ENCODE assay signal across 8 cellular contexts in the genomic region with DNA sequence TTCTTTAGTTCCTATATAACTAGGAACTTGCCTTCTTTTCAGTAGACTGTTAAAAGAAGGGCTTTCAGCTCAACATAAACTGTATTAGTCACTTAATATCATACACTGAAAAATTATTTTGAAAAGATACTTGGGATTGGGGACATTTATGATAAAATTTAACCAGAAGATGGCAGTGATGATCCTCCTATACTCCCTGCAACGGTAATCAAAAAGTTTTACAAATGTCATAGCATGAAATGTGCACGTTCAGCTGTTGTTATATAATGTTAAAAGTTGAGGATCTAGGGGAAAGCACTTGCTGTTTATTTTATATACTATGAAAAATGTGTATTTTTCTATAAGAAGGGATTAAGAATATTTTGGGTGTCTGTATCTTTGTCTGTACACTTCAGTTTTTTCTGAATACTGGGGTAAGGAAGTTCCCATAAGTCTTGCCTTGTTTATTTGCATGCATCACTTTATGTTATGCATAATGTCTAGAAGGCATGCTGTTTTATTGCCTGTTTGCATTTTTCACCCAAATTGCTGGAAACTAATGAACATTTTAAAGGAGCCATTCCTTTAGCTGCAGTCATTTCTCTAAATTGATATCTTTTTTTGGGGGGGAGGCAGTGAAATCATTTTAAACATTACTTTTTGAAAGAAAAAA. TPM values are rescaled to one million over a fixed set of nuclear protein-coding genes. Genes with fewer than 3 reads are reported as not detected.
DNase-seq lines count a peak whose midpoint lies in the region; ATAC-seq, FAIRE-seq and TF ChIP-seq lines count a peak whose summit lies in the region.

No MANE protein-coding gene starts in this region.

- H3K27ac ChIP-seq in DOHH2 (ENCODE audit: low read depth, low read length) (no peak overlapping the region), IMR-90 (ENCODE audit: insufficient read depth, low read length) (no peak overlapping the region), VCaP (peak overlapping the region; percentile 56; the same call in 1 of the 2 replicates), HepG2 (ENCODE audit: extremely low read length, insufficient read depth, low read length) (no peak overlapping the region), WERI-Rb-1 (no peak overlapping the region)

- H4K91ac ChIP-seq in IMR-90 (ENCODE audit: insufficient read depth, low read depth, low read length), result no peak overlapping the region

- H3K27me3 ChIP-seq in DOHH2 (ENCODE audit: control insufficient read depth, low read length) (no peaks in the 10 kb centered on the region), IMR-90 (ENCODE audit: control insufficient read depth, insufficient read depth, low read length) (no peaks in the 10 kb centered on the region), HepG2 (ENCODE audit: control insufficient read depth in 1 of 2, insufficient read depth in 2 of 2, low read length in 2 of 2) (no peaks in the 10 kb centered on the region), WERI-Rb-1 (ENCODE audit: insufficient read depth, low read depth, severe bottlenecking) (no peaks in the 10 kb centered on the region)

- TF ChIP-seq CTCF in DOHH2 (IDR thresholded peaks at IDR 0.05; ENCODE audit: low read depth, low read length, poor library complexity, severe bottlenecking) (peak; percentile 46), IMR-90 (conservative IDR thresholded peaks at IDR 0.05; ENCODE audit: low read depth, low read length) (peak; percentile 51), VCaP (conservative IDR thresholded peaks at IDR 0.05) (peak; percentile 73), HepG2 (CRISPR knock-in tag; IDR thresholded peaks at IDR 0.05) (peak; percentile 65), WERI-Rb-1 (IDR thresholded peaks at IDR 0.05; ENCODE audit: low read depth, low read length) (no peak)

- H2BK120ac ChIP-seq in IMR-90 (ENCODE audit: low read depth, low read length), result no peak overlapping the region

- H2AK5ac ChIP-seq in IMR-90 (ENCODE audit: low read depth, low read length), result no peak overlapping the region

- H3K23ac ChIP-seq in IMR-90 (ENCODE audit: low read depth, low read length), result no peak overlapping the region

- H4K20me1 ChIP-seq in DOHH2 (ENCODE audit: control insufficient read depth, insufficient read depth, low read depth, low read length), result no peaks in the 10 kb centered on the region
- H4K20me1 ChIP-seq in IMR-90 (ENCODE audit: insufficient read depth, low read length), result peaks cover 22% of the 10 kb centered on the region; the same call in 1 of the 2 replicates
- H4K20me1 ChIP-seq in HepG2 (ENCODE audit: insufficient read depth, low read length), result 0 out of 2 replicates have a peak, but pooled peaks cover 2% of the 10 kb centered on the region

- no peak overlapping the region for H3K4me3 ChIP-seq in DOHH2 (ENCODE audit: low read length)
- H3K4me3 ChIP-seq in IMR-90 (ENCODE audit: insufficient read depth, low read depth, low read length), result no peak overlapping the region
- no peak overlapping the region for H3K4me3 ChIP-seq in HepG2 (replicated peaks in 1 of 3; ENCODE audit: insufficient read depth in 1 of 3, low read depth in 2 of 3, low read length in 3 of 3)
- no peak overlapping the region for H3K4me3 ChIP-seq in WERI-Rb-1 (ENCODE audit: low read depth, low read length)

- H3K4ac ChIP-seq in IMR-90 (ENCODE audit: low read depth, low read length), result no peak overlapping the region

- DNase-seq in IMR-90 (peak; percentile 46), HepG2 (ENCODE audit: low spot score) (peak; percentile 34), WERI-Rb-1 (no peak), Ammon's horn (ENCODE audit: low spot score) (no peak), OCI-M2 (lab: John Stamatoyannopoulos, UW; ENCODE audit: unreplicated experiment) (no peak)
- no peak for DNase-seq in stimulated activated CD4-positive, alpha-beta T cell treated with anti-CD3 and anti-CD28 coated beads, Interleukin-2, amount 100 ng/mL, for 24 hours

- H3K9me2 ChIP-seq in DOHH2 (replicated peaks; ENCODE audit: control insufficient read depth, low read length), result no peaks in the 10 kb centered on the region

- H3K9ac ChIP-seq in IMR-90 (ENCODE audit: low read depth, low read length) (no peak overlapping the region), HepG2 (ENCODE audit: insufficient read depth, low read depth, low read length) (no peak overlapping the region)

- no peak overlapping the region for H2BK15ac ChIP-seq in IMR-90 (ENCODE audit: low read depth, low read length)

- dilution Hi-C loops in IMR-90 (cut with HindIII; ENCODE audit: low sequenced_read_pairs, unreplicated experiment), result no loop called here

- H3K79me2 ChIP-seq in DOHH2 (ENCODE audit: control insufficient read depth, low read length) (no peaks in the 10 kb centered on the region), HepG2 (ENCODE audit: insufficient read depth, low read length) (no peaks in the 10 kb centered on the region)

- TF ChIP-seq EP300 in HepG2 (IDR thresholded peaks at IDR 0.05; ENCODE audit: low read depth in 2 of 2, low read length in 2 of 2) (no peak), HepG2 (CRISPR knock-in tag; IDR thresholded peaks at IDR 0.05; ENCODE audit: borderline replicate concordance) (no peak)

- H3K4me2 ChIP-seq in DOHH2 (ENCODE audit: low read length) (peak overlapping the region; percentile 20; the same call in 1 of the 2 replicates), IMR-90 (ENCODE audit: low read depth, low read length) (no peak overlapping the region), HepG2 (ENCODE audit: low read depth, low read length) (no peak overlapping the region)

- H2AFZ ChIP-seq in IMR-90 (replicated peaks; ENCODE audit: low read length, poor library complexity) (no peak overlapping the region), HepG2 (ENCODE audit: low read length) (no peak overlapping the region)

- H3K18ac ChIP-seq in IMR-90 (ENCODE audit: low read depth, low read length), result no peak overlapping the region

- no peak overlapping the region for H2BK5ac ChIP-seq in IMR-90 (ENCODE audit: low read depth, low read length, poor library complexity, severe bottlenecking)

- H3K36me3 ChIP-seq in DOHH2 (ENCODE audit: control insufficient read depth, low read length) (peaks cover 8% of the 10 kb centered on the region), IMR-90 (ENCODE audit: control insufficient read depth, insufficient read depth, low read length) (peaks cover 11% of the 10 kb centered on the region), HepG2 (replicated peaks in 1 of 2; ENCODE audit: control insufficient read depth in 1 of 2, insufficient read depth in 2 of 2, low read length in 2 of 2) (peaks cover 7 to 12% of the 10 kb centered on the region in 2 experiments), WERI-Rb-1 (peaks cover 3% of the 10 kb centered on the region)

- CTCF ChIA-PET in IMR-90 (lab: Yijun Ruan, JAX), result interaction anchor here (0.5 to 3.3 kb wide), 8 partner anchors 9 to 763 kb away, joined by 3 to 9 read pairs (median 4); partner anchors contain the start of gene DYNC1I2
- CTCF ChIA-PET in HepG2 (lab: Yijun Ruan, JAX; ENCODE audit: low intra/inter-chr PET ratio, low total read pairs), result interaction anchor here (1.1 to 5.6 kb wide), 6 partner anchors 216 to 407 kb away, joined by 3 to 52 read pairs (median 7); partner anchors contain the start of genes DLX2 and HAT1

- BruUV-seq in IMR-90 (replicated peaks; lab: Mats Ljungman, UMichigan), result no TSS peak
- no TSS peak for BruUV-seq in HepG2 (replicated peaks; lab: Mats Ljungman, UMichigan)

- intact Hi-C loops in IMR-90 (cut with micrococcal nuclease), result loop anchor here (1.0 to 10.0 kb wide), 3 partner anchors 107 to 731 kb away; no protein-coding TSS in a partner anchor
- intact Hi-C loops in HepG2 (cut with micrococcal nuclease; ENCODE audit: unreplicated experiment), result loop anchor here (1.0 to 10.0 kb wide), 6 partner anchors 101 to 759 kb away; partner anchors contain the start of gene SLC25A12

- H3K9me3 ChIP-seq in DOHH2 (ENCODE audit: control insufficient read depth, insufficient read depth, low read length) (no peaks in the 10 kb centered on the region), IMR-90 (ENCODE audit: control insufficient read depth, insufficient read depth, low read length) (no peaks in the 10 kb centered on the region), HepG2 (ENCODE audit: low read length) (no peaks in the 10 kb centered on the region), WERI-Rb-1 (ENCODE audit: severe bottlenecking) (no peaks in the 10 kb centered on the region)

- peaks cover 7% of the 10 kb centered on the region; the same call in 1 of the 2 replicates for H3F3A ChIP-seq in DOHH2 (ENCODE audit: control insufficient read depth, insufficient read depth)

- H3K4me1 ChIP-seq in DOHH2 (ENCODE audit: control insufficient read depth, low read length), result peaks cover 7% of the 10 kb centered on the region
- peaks cover 5% of the 10 kb centered on the region for H3K4me1 ChIP-seq in IMR-90 (ENCODE audit: control insufficient read depth, insufficient read depth, low read length)
- peaks cover 8% of the 10 kb centered on the region; the same call in 1 of the 2 replicates for H3K4me1 ChIP-seq in HepG2 (ENCODE audit: insufficient read depth, low read length)

- peaks cover 6 to 46% of the 10 kb centered on the region in 2 experiments for H3K79me1 ChIP-seq in IMR-90 (ENCODE audit: low read depth in 1 of 2, low read length in 2 of 2)

- no CpG with 5 or more reads among the region's 2 CpGs for WGBS in IMR-90 (ENCODE audit: extremely low coverage in 2 of 2, insufficient read length in 1 of 2), 2 experiments
- 36% methylated on average over 2 of the region's 2 CpGs for WGBS in HepG2 (ENCODE audit: low lambda C conversion rate)

- in situ Hi-C loops in IMR-90 (cut with MboI; ENCODE audit: low sequenced_read_pairs), result loop anchor here (25.0 kb wide), 1 partner anchor 756 kb away; no protein-coding TSS in a partner anchor
- in situ Hi-C loops in HepG2 (cut with HindIII; ENCODE audit: extremely low pct_ligation_motif_present, low pct_unique_long_range_greater_than_20kb), result loop anchor here (5.0 kb wide), 1 partner anchor 236 kb away; no protein-coding TSS in a partner anchor

- H3K56ac ChIP-seq in IMR-90 (ENCODE audit: extremely low read depth, insufficient read depth, low read length), result no peak overlapping the region

- ATAC-seq in IMR-90 (ENCODE audit: low read depth), result peak; percentile 50; the same call in 1 of the 2 replicates
- no peak for ATAC-seq in HepG2

- H2AK9ac ChIP-seq in IMR-90 (replicated peaks; ENCODE audit: low read depth, low read length, poor library complexity), result no peak overlapping the region

- TF ChIP-seq POLR2A in IMR-90 (IDR thresholded peaks at IDR 0.05; ENCODE audit: low read depth, low read length) (no peak), HepG2 (IDR thresholded peaks at IDR 0.05; ENCODE audit: insufficient read depth in 1 of 2, low read depth in 2 of 2, low read length in 2 of 2) (no peak)

- H3K9me1 ChIP-seq in IMR-90 (ENCODE audit: insufficient read depth, low read length), result no peaks in the 10 kb centered on the region

- no peak overlapping the region for H3K14ac ChIP-seq in IMR-90 (replicated peaks; ENCODE audit: low read depth, low read length)

- FAIRE-seq in HepG2 (lab: Jason Lieb, UNC), result no peak

- no peak overlapping the region for H2BK20ac ChIP-seq in IMR-90 (ENCODE audit: low read depth, low read length)

- no peak overlapping the region for H4K8ac ChIP-seq in IMR-90 (ENCODE audit: low read depth in 2 of 2, low read length in 2 of 2)

- POLR2A ChIA-PET in IMR-90 (lab: Charles Lee; ENCODE audit: unreplicated experiment), result no interaction called here
- POLR2A ChIA-PET in HepG2 (lab: Yijun Ruan, JAX), result interaction anchor here (1.8 kb wide), 1 partner anchor 396 kb away, joined by 7 read pairs; the partner anchor contains the start of gene DLX2

- TF ChIP-seq RAD21 in IMR-90 (IDR thresholded peaks at IDR 0.05; ENCODE audit: low read length) (peak; percentile 60), HepG2 (CRISPR knock-in tag; IDR thresholded peaks at IDR 0.05) (peak; percentile 53; the same call in 1 of the 2 replicates)

- no peak overlapping the region for H4K5ac ChIP-seq in IMR-90 (ENCODE audit: low read depth, low read length)

RNA-seq across cellular contexts. Expression of gene DYNC1I2, which starts 19.0 kb away (rescaled TPM):
- 114 and 140 TPM in 2 replicates for total RNA-seq in IMR-90 (2012; rRNA removed)
- 95.5 and 110 TPM in 2 replicates for polyA plus RNA-seq in IMR-90 (2012; rRNA removed)
- polyA plus RNA-seq in IMR-90 (2012; cell fraction: cytosol; rRNA removed), result 28.9 and 45.4 TPM in 2 replicates
- polyA plus RNA-seq in IMR-90 (2012; cell fraction: nucleus; rRNA removed; ENCODE audit: low replicate concordance), result 9.3 and 66.4 TPM in 2 replicates
- total RNA-seq in HepG2 (2016; rRNA removed; fragmentation: Illumina TruSeq; extraction: Trizol), result 84.0 and 125 TPM in 2 replicates
- total RNA-seq in HepG2 (2016; cell fraction: cytosol; rRNA removed; fragmentation: Illumina TruSeq; extraction: Trizol; ENCODE audit: low read depth), result 11.5 and 11.7 TPM in 2 replicates
- 85.6 and 121 TPM in 2 replicates for total RNA-seq in HepG2 (2016; cell fraction: insoluble cytoplasmic fraction; rRNA removed; fragmentation: Illumina TruSeq; extraction: Trizol)
- 21.7 and 28.3 TPM in 2 replicates for total RNA-seq in HepG2 (2016; cell fraction: membrane; rRNA removed; fragmentation: Illumina TruSeq; extraction: Trizol)
- 89.5 and 91.4 TPM in 2 replicates for total RNA-seq in HepG2 (2016; cell fraction: nucleus; rRNA removed; fragmentation: Illumina TruSeq; extraction: Trizol)
- 77.9 and 99.8 TPM in 2 replicates for polyA plus RNA-seq in HepG2 (2011; rRNA removed)
- 50.4 and 75.4 TPM in 2 replicates for polyA plus RNA-seq in HepG2 (2011; cell fraction: cytosol; rRNA removed)
- 21.3 and 34.2 TPM in 2 replicates for polyA plus RNA-seq in HepG2 (2011; cell fraction: nucleus; rRNA removed)
- polyA plus RNA-seq in HepG2 (2012), result 64.1 and 76.2 TPM in 2 replicates
- 6.5 and 8.0 TPM in 2 replicates for polyA plus RNA-seq in HepG2 (2016; cell fraction: cytosol; fragmentation: Illumina TruSeq; extraction: Trizol; ENCODE audit: low read depth)
- polyA plus RNA-seq in HepG2 (2016; cell fraction: insoluble cytoplasmic fraction; fragmentation: Illumina TruSeq; extraction: Trizol; ENCODE audit: low read depth), result 112 and 119 TPM in 2 replicates
- 15.2 and 17.9 TPM in 2 replicates for polyA plus RNA-seq in HepG2 (2016; cell fraction: membrane; fragmentation: Illumina TruSeq; extraction: Trizol; ENCODE audit: low read depth)
- polyA plus RNA-seq in HepG2 (2016; cell fraction: nucleus; fragmentation: Illumina TruSeq; extraction: Trizol; ENCODE audit: insufficient read depth, low read depth), result 40.3 and 45.3 TPM in 2 replicates
- 29.3 and 70.3 TPM in 2 replicates for polyA minus RNA-seq in HepG2 (2011; rRNA and poly(A)+ RNA removed; ENCODE audit: low replicate concordance)
- polyA minus RNA-seq in HepG2 (2011; cell fraction: cytosol; rRNA and poly(A)+ RNA removed), result 43.5 and 46.1 TPM in 2 replicates
- polyA minus RNA-seq in HepG2 (2011; cell fraction: nucleus; rRNA and poly(A)+ RNA removed), result 204 and 233 TPM in 2 replicates

Comparison
In these comparisons a context has a peak if more than half of its experiments do, and no peak if none do; other contexts are left out.
1. DNase-seq: peak in IMR-90 (single experiment) and HepG2 (single experiment); none in WERI-Rb-1 (single experiment), stimulated activated CD4-positive, alpha-beta T cell treated with anti-CD3 and anti-CD28 coated beads, Interleukin-2, amount 100 ng/mL, for 24 hours (0 of 2), Ammon's horn (single experiment) and OCI-M2 (single experiment).